Comparison of ENCODE assay signal across 15 cellular contexts in the genomic region with DNA sequence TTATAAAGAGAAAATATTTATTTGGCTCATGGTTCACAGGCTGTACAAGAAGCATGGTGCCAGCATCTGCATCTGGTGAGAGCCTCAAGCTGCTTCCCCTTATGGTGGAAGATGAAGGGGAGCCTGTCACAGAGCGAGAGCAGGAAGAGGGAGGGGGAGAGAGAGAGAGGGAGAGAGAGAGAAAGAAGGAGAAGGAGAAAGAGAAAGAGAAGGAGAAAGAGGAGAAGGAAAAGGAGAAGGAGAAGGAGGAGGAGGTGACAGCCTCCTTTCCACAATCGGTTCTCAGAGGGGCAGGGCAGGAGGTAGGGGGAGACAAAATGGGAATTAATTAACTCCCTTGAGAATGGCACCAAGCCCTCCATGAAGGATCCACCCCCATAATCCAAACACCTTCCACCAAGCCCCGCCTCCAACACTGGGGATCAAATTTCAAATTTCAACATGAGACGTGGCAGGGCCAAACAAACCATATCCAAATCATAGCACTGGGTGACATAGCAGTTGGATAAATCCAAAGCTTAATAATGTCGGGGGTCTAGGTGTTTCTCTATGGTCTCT. TPM values are rescaled to one million over a fixed set of nuclear protein-coding genes. Genes with fewer than 3 reads are reported as not detected.
DNase-seq lines count a peak whose midpoint lies in the region; ATAC-seq and TF ChIP-seq lines count a peak whose summit lies in the region.
"Had no signal": no experiment of that assay in that cellular context is flagged by ENCODE, and none has a peak within 500 bp of the region (broad histone marks: within the 10 kb centered on the region; RNA-seq: fewer than 3 reads in every experiment).

No MANE protein-coding gene starts in this region.

- H3K4me3 Mint-ChIP-seq in GM23338 = no peak overlapping the region
- no peak overlapping the region for H3K4me3 Mint-ChIP-seq in activated naive CD4-positive, alpha-beta T cell treated with anti-CD3 and anti-CD28 coated beads, Interleukin-2, amount 10 ng/mL, durations not matched to agents 7 days and 5 days
- H3K4me3 Mint-ChIP-seq: IgD-negative memory B cell; T-helper 2 cell treated with Interferon-gamma antibody and Interleukin-4, amounts not matched to agents 5 μg/mL and 100 μg/mL, for 36 hours had no signal

- peaks cover 6% of the 10 kb centered on the region; the same call in 2 of the 3 replicates for H3K4me1 Mint-ChIP-seq in GM23338
- no peaks in the 10 kb centered on the region for H3K4me1 Mint-ChIP-seq in activated naive CD4-positive, alpha-beta T cell treated with anti-CD3 and anti-CD28 coated beads, Interleukin-2, amount 10 ng/mL, durations not matched to agents 7 days and 5 days
- H3K4me1 Mint-ChIP-seq: IgD-negative memory B cell had no signal

- DNase-seq in COLO668 (lab: John Stamatoyannopoulos, UW; ENCODE audit: unreplicated experiment) (peak; percentile 35), GM23338 (ENCODE audit: low spot score) (no peak), NCI-H2171 (lab: John Stamatoyannopoulos, UW) (peak; percentile 88), PC-9 (peak in 1 of 2 experiments; percentile 11), tibial artery (no peak), prostate gland (ENCODE audit: low spot score) (no peak)
- DNase-seq in activated naive CD4-positive, alpha-beta T cell treated with anti-CD3 and anti-CD28 coated beads, Interleukin-2, amount 10 ng/mL, durations not matched to agents 7 days and 5 days = no peak
- DNase-seq: HCEC 1CT, NCI-H2081, SJCRH30, SW 1271 had no signal

- H3K4me1 ChIP-seq in GM23338 (ENCODE audit: insufficient read depth) (no peaks in the 10 kb centered on the region), PC-9 (replicated peaks; ENCODE audit: insufficient read depth) (0 out of 2 replicates have a peak, but pooled peaks cover 4% of the 10 kb centered on the region), tibial artery (no peaks in the 10 kb centered on the region), prostate gland (replicated peaks) (no peaks in the 10 kb centered on the region)
- H3K4me1 ChIP-seq: SJCRH30 had no signal

- BruUV-seq in PC-9 (replicated peaks; lab: Mats Ljungman, UMichigan) = no TSS peak

- peaks cover 3% of the 10 kb centered on the region for H3K27me3 Mint-ChIP-seq in GM23338 (ENCODE audit: insufficient read depth, low read depth, poor library complexity)
- H3K27me3 Mint-ChIP-seq in activated naive CD4-positive, alpha-beta T cell treated with anti-CD3 and anti-CD28 coated beads, Interleukin-2, amount 10 ng/mL, durations not matched to agents 7 days and 5 days = peaks cover 14% of the 10 kb centered on the region

- 0 out of 2 replicates have a peak overlapping the region, but pooled peaks have one; percentile 10 for H3K4me2 ChIP-seq in GM23338
- peak overlapping the region; percentile 26; the same call in 1 of the 2 replicates for H3K4me2 ChIP-seq in PC-9

- H3K36me3 ChIP-seq in GM23338 (ENCODE audit: insufficient read depth) (no peaks in the 10 kb centered on the region), PC-9 (ENCODE audit: low read depth) (no peaks in the 10 kb centered on the region), tibial artery (no peaks in the 10 kb centered on the region), prostate gland (no peaks in the 10 kb centered on the region)
- H3K36me3 ChIP-seq: SJCRH30 had no signal

- POLR2A ChIA-PET in PC-9 (lab: Charles Lee; ENCODE audit: unreplicated experiment) = no interaction called here

- H3K4me3 ChIP-seq in GM23338 = no peak overlapping the region
- no peak overlapping the region for H3K4me3 ChIP-seq in PC-9
- no peak overlapping the region for H3K4me3 ChIP-seq in tibial artery
- no peak overlapping the region for H3K4me3 ChIP-seq in prostate gland
- H3K4me3 ChIP-seq: GM12878, SJCRH30 had no signal

- H3K27me3 ChIP-seq in GM23338 (ENCODE audit: insufficient read depth) = peaks cover 6% of the 10 kb centered on the region; the same call in 1 of the 2 replicates
- no peaks in the 10 kb centered on the region for H3K27me3 ChIP-seq in PC-9 (ENCODE audit: insufficient read depth, low read depth)
- H3K27me3 ChIP-seq in tibial artery = peaks cover 0 to 5% of the 10 kb centered on the region in 2 donors
- no peaks in the 10 kb centered on the region for H3K27me3 ChIP-seq in prostate gland (replicated peaks; ENCODE audit: insufficient read depth)
- H3K27me3 ChIP-seq: SJCRH30 had no signal

- peaks cover 8% of the 10 kb centered on the region for H3K9me2 ChIP-seq in GM23338 (ENCODE audit: insufficient read depth)
- H3K9me2 ChIP-seq in PC-9 (ENCODE audit: insufficient read depth) = no peaks in the 10 kb centered on the region

- no peaks in the 10 kb centered on the region for H4K20me1 ChIP-seq in GM23338 (replicated peaks; ENCODE audit: insufficient read depth)
- no peaks in the 10 kb centered on the region for H4K20me1 ChIP-seq in PC-9 (ENCODE audit: insufficient read depth)

- intact Hi-C loops in PC-9 (cut with micrococcal nuclease; ENCODE audit: unreplicated experiment) = no loop called here
- intact Hi-C loops in tibial artery (cut with DNase I; ENCODE audit: low total_unique reads) = no loop called here
- intact Hi-C loops in prostate gland (cut with DNase I) = no loop called here

- H3F3A ChIP-seq in GM23338 (replicated peaks; ENCODE audit: low read depth) (no peaks in the 10 kb centered on the region), PC-9 (ENCODE audit: insufficient read depth, low read depth) (no peaks in the 10 kb centered on the region)

- no peaks in the 10 kb centered on the region for H3K36me3 Mint-ChIP-seq in GM23338 (ENCODE audit: low read depth)
- no peaks in the 10 kb centered on the region for H3K36me3 Mint-ChIP-seq in activated naive CD4-positive, alpha-beta T cell treated with anti-CD3 and anti-CD28 coated beads, Interleukin-2, amount 10 ng/mL, durations not matched to agents 7 days and 5 days
- H3K36me3 Mint-ChIP-seq: IgD-negative memory B cell had no signal

- H3K79me2 ChIP-seq in GM23338 (replicated peaks; ENCODE audit: insufficient read depth) (no peaks in the 10 kb centered on the region), PC-9 (ENCODE audit: low read depth) (no peaks in the 10 kb centered on the region)

- 61% methylated on average over 5 of the region's 5 CpGs for WGBS in prostate gland

- TF ChIP-seq CTCF in GM23338 (conservative IDR thresholded peaks at IDR 0.05; ENCODE audit: low read depth in 2 of 2) (no peak), PC-9 (conservative IDR thresholded peaks at IDR 0.05) (no peak), tibial artery (IDR thresholded peaks at IDR 0.05) (no peak), prostate gland (IDR thresholded peaks at IDR 0.05) (no peak)

- ATAC-seq in GM23338 = no peak
- ATAC-seq: GM12878 had no signal

- H3K9me3 ChIP-seq in PC-9 (ENCODE audit: insufficient read depth, low read depth) = no peaks in the 10 kb centered on the region
- H3K9me3 ChIP-seq in tibial artery = no peaks in the 10 kb centered on the region
- H3K9me3 ChIP-seq in prostate gland = no peaks in the 10 kb centered on the region

- CTCF ChIA-PET in PC-9 (lab: Charles Lee) = interaction anchor here (0.7 kb wide), 1 partner anchor 154 kb away, joined by 7 read pairs; no protein-coding TSS in a partner anchor
- CTCF ChIA-PET in activated naive CD4-positive, alpha-beta T cell treated with anti-CD3 and anti-CD28 coated beads, Interleukin-2, amount 10 ng/mL, durations not matched to agents 7 days and 5 days (lab: Charles Lee) = interaction anchor here (0.7 to 1.0 kb wide), 2 partner anchors 14 to 32 kb away, joined by 3 read pairs; no protein-coding TSS in a partner anchor

- no peak for TF ChIP-seq POLR2A in prostate gland (IDR thresholded peaks at IDR 0.05)

- no peak overlapping the region for H3K27ac Mint-ChIP-seq in GM23338
- no peak overlapping the region for H3K27ac Mint-ChIP-seq in activated naive CD4-positive, alpha-beta T cell treated with anti-CD3 and anti-CD28 coated beads, Interleukin-2, amount 10 ng/mL, durations not matched to agents 7 days and 5 days
- H3K27ac Mint-ChIP-seq: IgD-negative memory B cell; T-helper 2 cell treated with Interferon-gamma antibody and Interleukin-4, amounts not matched to agents 5 μg/mL and 100 μg/mL, for 36 hours had no signal

- H3K27ac ChIP-seq in GM23338 (ENCODE audit: low read depth) (no peak overlapping the region), PC-9 (no peak overlapping the region), tibial artery (no peak overlapping the region), prostate gland (no peak overlapping the region)
- H3K27ac ChIP-seq: RWPE1, SJCRH30 had no signal

- no peaks in the 10 kb centered on the region for H3K9me3 Mint-ChIP-seq in GM23338
- no peaks in the 10 kb centered on the region for H3K9me3 Mint-ChIP-seq in activated naive CD4-positive, alpha-beta T cell treated with anti-CD3 and anti-CD28 coated beads, Interleukin-2, amount 10 ng/mL, durations not matched to agents 7 days and 5 days
- H3K9me3 Mint-ChIP-seq: T-helper 2 cell treated with Interferon-gamma antibody and Interleukin-4, amounts not matched to agents 5 μg/mL and 100 μg/mL, for 36 hours had no signal

- H2AFZ ChIP-seq in GM23338 = peak overlapping the region; percentile 47; the same call in 1 of the 2 replicates
- no peak overlapping the region for H2AFZ ChIP-seq in PC-9

RNA-seq across cellular contexts. Expression of a gene that starts 15.0 kb away (rescaled TPM):
- 10.3 and 11.0 TPM in 2 replicates for total RNA-seq in GM23338 (2014; rRNA removed; shearing (Covaris generic))
- polyA plus RNA-seq in GM23338 (2016; fragmentation: Nextera tagmentation; extraction: Ambion mirVana) = 7.6 and 10.4 TPM in 2 replicates
- total RNA-seq in PC-9 (2021) (91.7 and 100 TPM in 2 replicates), prostate gland (10 to 100 TPM; 30.6 to 33.2 TPM)

RNA-seq across cellular contexts. Expression of a gene that starts 29.4 kb away (rescaled TPM):
- total RNA-seq in GM23338 (2014; rRNA removed; shearing (Covaris generic)) = 16.1 and 18.4 TPM in 2 replicates
- polyA plus RNA-seq in GM23338 (2016; fragmentation: Nextera tagmentation; extraction: Ambion mirVana) = 9.4 and 10.0 TPM in 2 replicates
- total RNA-seq in PC-9 (2021) (14.8 and 17.5 TPM in 2 replicates), prostate gland (10 to 100 TPM; 10.8 to 13.7 TPM)
- polyA plus RNA-seq: IgD-negative memory B cell had no signal

Comparison
In these comparisons a context has a peak if more than half of its experiments do, and no peak if none do; other contexts are left out.
1. DNase-seq: peak in COLO668 (single experiment) and NCI-H2171 (single experiment); none in GM23338 (single experiment), activated naive CD4-positive, alpha-beta T cell treated with anti-CD3 and anti-CD28 coated beads, Interleukin-2, amount 10 ng/mL, durations not matched to agents 7 days and 5 days (single experiment), tibial artery (0 of 2) and prostate gland (single experiment).